Comparison of ENCODE assay signal across 20 cellular contexts in genomic region chr12:92304335-92305066, GRCh38.
DNase-seq lines count a peak whose midpoint lies in the region; ATAC-seq and TF ChIP-seq lines count a peak whose summit lies in the region.
"Had no signal": no experiment of that assay in that cellular context is flagged by ENCODE, and none has a peak within 500 bp of the region (broad histone marks: within the 10 kb centered on the region; RNA-seq: fewer than 3 reads in every experiment).

No MANE protein-coding gene starts in this region.

- H4K8ac ChIP-seq in mesendoderm (ENCODE audit: low read depth, low read length) = no peak overlapping the region

- H3K4me3 ChIP-seq in choroid plexus epithelial cell (ENCODE audit: low read depth, low read length) (no peak overlapping the region), mesendoderm (ENCODE audit: low read length) (no peak overlapping the region), subcutaneous abdominal adipose tissue (ENCODE audit: low read depth in 1 of 5, low read length in 5 of 5) (no peak overlapping the region)
- H3K4me3 ChIP-seq: mucosa of descending colon had no signal

- H3K27me3 ChIP-seq in mesendoderm (ENCODE audit: insufficient read depth, low read length, poor library complexity) (no peaks in the 10 kb centered on the region), subcutaneous abdominal adipose tissue (ENCODE audit: control insufficient read depth in 5 of 5, insufficient read depth in 4 of 5, low read length in 5 of 5) (no peaks in the 10 kb centered on the region)

- no peak overlapping the region for H2BK15ac ChIP-seq in mesendoderm (replicated peaks; ENCODE audit: low read depth)

- no peak overlapping the region for H4K5ac ChIP-seq in mesendoderm (ENCODE audit: low read length)

- peak overlapping the region; percentile 34 for H3K18ac ChIP-seq in mesendoderm (ENCODE audit: low read length)

- no CpG with 5 or more reads among the region's 5 CpGs for WGBS in mesendoderm (ENCODE audit: extremely low coverage, insufficient coverage, low lambda C conversion rate)

- no peak overlapping the region for H3K23ac ChIP-seq in mesendoderm (ENCODE audit: low read length)

- H3K9ac ChIP-seq in mesendoderm (ENCODE audit: low read length) = no peak overlapping the region
- H3K9ac ChIP-seq in subcutaneous abdominal adipose tissue (ENCODE audit: low read length in 5 of 5) = no peak overlapping the region
- H3K9ac ChIP-seq: parathyroid adenoma had no signal

- H3K9me3 ChIP-seq in subcutaneous abdominal adipose tissue (ENCODE audit: control insufficient read depth in 5 of 5, low read length in 5 of 5) = no peaks in the 10 kb centered on the region
- H3K9me3 ChIP-seq: mucosa of descending colon had no signal

- TF ChIP-seq CTCF in choroid plexus epithelial cell (conservative IDR thresholded peaks at IDR 0.05; ENCODE audit: low read depth, low read length) = no peak

- H2AK5ac ChIP-seq in mesendoderm (ENCODE audit: low read length) = no peak overlapping the region

- no peak overlapping the region for H3K4ac ChIP-seq in mesendoderm (ENCODE audit: low read depth, low read length)

- DNase-seq in NCI-H2227 (lab: John Stamatoyannopoulos, UW; ENCODE audit: unreplicated experiment) = peak; percentile 4
- DNase-seq in NCI-H2227 treated with DMSO at 0.1 percent for 48 hours (lab: John Stamatoyannopoulos, UW) = no peak
- peak; percentile 28 for DNase-seq in choroid plexus epithelial cell (ENCODE audit: low read depth)
- DNase-seq in mesendoderm = peak; percentile 67
- DNase-seq in NCI-H226 = no peak
- DNase-seq: 8988T; activated gamma-delta T cell; anterior cingulate cortex; kidney; mucosa of descending colon; NCI-H1105 treated with DMSO at 0.1 percent for 48 hours; NCI-H446 treated with DMSO at 0.1 percent for 48 hours; stimulated activated CD4-positive, alpha-beta T cell treated with anti-CD3 and anti-CD28 coated beads, Interleukin-12 subunit alpha, Interleukin-12 subunit beta, amount 100 ng/mL, for 4 hours; stimulated activated naive B cell treated with anti-CD40 and anti-IgM and Interleukin-4, amounts not matched to agents 10 μg/mL and 1 μg/mL and 100 μg/mL, for 72 hours; trophoblast cell had no signal

- H3K79me2 ChIP-seq in mesendoderm (ENCODE audit: control insufficient read depth, insufficient read depth, low read length) = no peaks in the 10 kb centered on the region
- H3K79me2 ChIP-seq: parathyroid adenoma had no signal

- H2BK120ac ChIP-seq in mesendoderm (ENCODE audit: low read depth, low read length) = no peak overlapping the region

- no peaks in the 10 kb centered on the region for H3K36me3 ChIP-seq in mesendoderm (ENCODE audit: control insufficient read depth, insufficient read depth, low read length)
- H3K36me3 ChIP-seq in subcutaneous abdominal adipose tissue (ENCODE audit: control insufficient read depth in 5 of 5, insufficient read depth in 5 of 5, low read length in 5 of 5) = no peaks in the 10 kb centered on the region

- H2BK5ac ChIP-seq in mesendoderm (ENCODE audit: low read length) = no peak overlapping the region

- no peaks in the 10 kb centered on the region for H3K79me1 ChIP-seq in mesendoderm (ENCODE audit: low read length)

- no peaks in the 10 kb centered on the region for H3K4me1 ChIP-seq in mesendoderm (ENCODE audit: control insufficient read depth, low read depth, low read length)
- H3K4me1 ChIP-seq in subcutaneous abdominal adipose tissue (ENCODE audit: control insufficient read depth in 5 of 5, insufficient read depth in 5 of 5, low read length in 5 of 5) = peaks cover 0 to 13% (median 9%) of the 10 kb centered on the region in 5 donors
- H3K4me1 ChIP-seq: parathyroid adenoma had no signal

- ATAC-seq in HG03196 (IDR thresholded peaks at IDR 0.05; ENCODE audit: unreplicated experiment) (no peak), HG02852 (IDR thresholded peaks at IDR 0.05; ENCODE audit: unreplicated experiment) (no peak)
- ATAC-seq: activated CD4-positive, CD25-positive, alpha-beta regulatory T cell treated with anti-CD3 and anti-CD28 coated beads, Interleukin-2, amount 50 U/mL, for 24 hours; mucosa of descending colon; stimulated activated naive B cell treated with anti-CD40 and anti-IgM and Interleukin-4, amounts not matched to agents 10 μg/mL and 1 μg/mL and 100 μg/mL, for 72 hours had no signal

- no peak overlapping the region for H3K4me2 ChIP-seq in mesendoderm (ENCODE audit: low read length)

- H3K56ac ChIP-seq in mesendoderm (ENCODE audit: low read length) = no peak overlapping the region

- no peak overlapping the region for H3K27ac ChIP-seq in mesendoderm (ENCODE audit: low read depth, low read length)
- peak overlapping the region; percentile 25 for H3K27ac ChIP-seq in subcutaneous abdominal adipose tissue (ENCODE audit: low read depth, low read length)
- H3K27ac ChIP-seq: parathyroid adenoma had no signal

Comparison
In these comparisons a context has a peak if more than half of its experiments do, and no peak if none do; other contexts are left out.
1. DNase-seq: peak in NCI-H2227 (single experiment), choroid plexus epithelial cell (single experiment) and mesendoderm (single experiment); none in NCI-H2227 treated with DMSO at 0.1 percent for 48 hours (single experiment) and NCI-H226 (single experiment).